Comparison of ENCODE assay signal across 1 cellular context in the genomic region with DNA sequence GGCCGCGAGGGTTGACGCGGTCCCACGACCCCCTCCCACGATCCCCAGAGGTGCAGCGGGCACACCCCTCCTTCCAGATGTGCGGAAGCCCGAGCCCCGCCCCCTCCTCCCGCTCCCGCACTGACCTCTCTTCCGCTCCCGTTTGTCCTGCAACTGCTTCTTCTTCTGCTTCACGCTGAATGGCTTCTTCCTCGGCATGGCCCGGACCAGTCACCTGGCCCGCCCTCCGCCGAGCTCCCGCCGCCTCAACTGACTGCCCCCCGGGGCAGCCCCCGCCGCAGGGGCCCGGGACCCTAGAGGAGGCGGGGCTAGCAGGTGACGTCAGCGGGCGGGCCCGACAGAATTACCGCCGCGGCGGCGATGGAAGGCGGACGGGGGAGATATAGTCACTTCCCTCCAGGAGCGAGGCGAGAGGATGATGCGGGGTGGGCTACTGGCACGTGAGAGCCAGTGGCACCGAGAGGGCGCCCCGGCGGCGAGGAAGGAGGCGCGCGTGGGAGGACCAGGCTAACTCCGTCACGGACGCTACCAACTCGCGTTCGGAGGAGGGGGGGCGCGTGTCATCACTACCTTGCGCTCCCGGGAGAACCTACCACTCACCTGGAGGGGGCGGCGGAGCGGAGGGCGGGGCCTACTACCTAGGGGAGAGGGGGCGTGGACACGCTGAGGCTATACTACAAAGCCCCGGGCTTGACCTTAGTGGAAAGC.
TF ChIP-seq lines count a peak whose summit lies in the region.

TSS of gene GNL1 (minus strand) at position 484 of the 708 bp plus-strand sequence. CDS start at position 198, 286 bp downstream.

TF ChIP-seq in K562, 482 proteins besides CTCF, POLR2A, EP300 and RAD21 (continued from another document and continues in another):
- TF ChIP-seq CHD7 (IDR thresholded peaks at IDR 0.05; ENCODE audit: low read depth, low read length) (no peak), FOXP1 (CRISPR knock-in tag; IDR thresholded peaks at IDR 0.05) (peak; percentile 14; the same call in 1 of the 2 replicates), MYC (IDR thresholded peaks at IDR 0.05; ENCODE audit: low read depth, low read length) (peak; percentile 84), MYC (CRISPR knock-in tag; IDR thresholded peaks at IDR 0.05; ENCODE audit: borderline replicate concordance, low read depth) (no peak; the same call in 1 of the 2 replicates), ZNF785 (CRISPR knock-in tag; IDR thresholded peaks at IDR 0.05) (no peak), ZNF445 (CRISPR knock-in tag; IDR thresholded peaks at IDR 0.05; ENCODE audit: low read depth) (no peak), TFAM (CRISPR knock-in tag; conservative IDR thresholded peaks at IDR 0.05) (no peak), TCFL5 (CRISPR knock-in tag; conservative IDR thresholded peaks at IDR 0.05) (no peak), BRD4 (IDR thresholded peaks at IDR 0.05) (peak; percentile 62; the same call in 1 of the 2 replicates), CREM (IDR thresholded peaks at IDR 0.05; ENCODE audit: low read depth) (peak; percentile 98), SMAD2 (IDR thresholded peaks at IDR 0.05; ENCODE audit: low read depth, low read length) (no peak), MTF1 (CRISPR knock-in tag; IDR thresholded peaks at IDR 0.05; ENCODE audit: borderline replicate concordance) (no peak), ADNP (tag; IDR thresholded peaks at IDR 0.05) (no peak), ILK (tag; IDR thresholded peaks at IDR 0.05; ENCODE audit: borderline replicate concordance, low read depth) (no peak), ZNF263 (CRISPR knock-in tag; IDR thresholded peaks at IDR 0.05; ENCODE audit: borderline replicate concordance) (peak; percentile 83), ZBTB1 (CRISPR knock-in tag; IDR thresholded peaks at IDR 0.05; ENCODE audit: borderline replicate concordance, low read depth) (0 out of 2 replicates have a peak, but pooled peaks have one; percentile 8), WHSC1 (IDR thresholded peaks at IDR 0.05; ENCODE audit: low read length) (no peak), XRCC4 (IDR thresholded peaks at IDR 0.05; ENCODE audit: extremely low read depth, insufficient read depth, insufficient read length) (no peak), RCOR1 (IDR thresholded peaks at IDR 0.05; ENCODE audit: borderline replicate concordance in 1 of 2, low read depth in 2 of 2, low read length in 2 of 2) (peak in 1 of 2 experiments; percentile 73; a peak in 2 of 4 replicates), ELK3 (CRISPR knock-in tag; IDR thresholded peaks at IDR 0.05) (no peak), ZNF184 (CRISPR knock-in tag; IDR thresholded peaks at IDR 0.05) (no peak), E2F1 (CRISPR knock-in tag; IDR thresholded peaks at IDR 0.05) (no peak; the same call in 1 of the 2 replicates), BRF1 (IDR thresholded peaks at IDR 0.05; ENCODE audit: borderline replicate concordance, extremely low read depth, insufficient read length) (no peak), HBP1 (CRISPR knock-in tag; IDR thresholded peaks at IDR 0.05) (no peak; the same call in 1 of the 2 replicates), SP2 (IDR thresholded peaks at IDR 0.05; ENCODE audit: extremely low read depth, low read depth, low read length, poor library complexity, severe bottlenecking) (no peak), TCF15 (CRISPR knock-in tag; IDR thresholded peaks at IDR 0.05) (no peak), ZNF134 (CRISPR knock-in tag; conservative IDR thresholded peaks at IDR 0.05) (no peak), EZH2 (IDR thresholded peaks at IDR 0.05; ENCODE audit: borderline replicate concordance, low read depth, low read length) (no peak), SRSF7 (optimal IDR thresholded peaks at IDR 0.05; ENCODE audit: low read depth, low read length) (no peak)
- TF ChIP-seq, protein P1, sequence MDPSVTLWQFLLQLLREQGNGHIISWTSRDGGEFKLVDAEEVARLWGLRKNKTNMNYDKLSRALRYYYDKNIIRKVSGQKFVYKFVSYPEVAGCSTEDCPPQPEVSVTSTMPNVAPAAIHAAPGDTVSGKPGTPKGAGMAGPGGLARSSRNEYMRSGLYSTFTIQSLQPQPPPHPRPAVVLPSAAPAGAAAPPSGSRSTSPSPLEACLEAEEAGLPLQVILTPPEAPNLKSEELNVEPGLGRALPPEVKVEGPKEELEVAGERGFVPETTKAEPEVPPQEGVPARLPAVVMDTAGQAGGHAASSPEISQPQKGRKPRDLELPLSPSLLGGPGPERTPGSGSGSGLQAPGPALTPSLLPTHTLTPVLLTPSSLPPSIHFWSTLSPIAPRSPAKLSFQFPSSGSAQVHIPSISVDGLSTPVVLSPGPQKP (CRISPR knock-in tag; IDR thresholded peaks at IDR 0.05): no peak
- TF ChIP-seq, protein P2, sequence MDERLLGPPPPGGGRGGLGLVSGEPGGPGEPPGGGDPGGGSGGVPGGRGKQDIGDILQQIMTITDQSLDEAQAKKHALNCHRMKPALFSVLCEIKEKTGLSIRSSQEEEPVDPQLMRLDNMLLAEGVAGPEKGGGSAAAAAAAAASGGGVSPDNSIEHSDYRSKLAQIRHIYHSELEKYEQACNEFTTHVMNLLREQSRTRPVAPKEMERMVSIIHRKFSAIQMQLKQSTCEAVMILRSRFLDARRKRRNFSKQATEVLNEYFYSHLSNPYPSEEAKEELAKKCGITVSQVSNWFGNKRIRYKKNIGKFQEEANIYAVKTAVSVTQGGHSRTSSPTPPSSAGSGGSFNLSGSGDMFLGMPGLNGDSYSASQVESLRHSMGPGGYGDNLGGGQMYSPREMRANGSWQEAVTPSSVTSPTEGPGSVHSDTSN (CRISPR knock-in tag; IDR thresholded peaks at IDR 0.05; ENCODE audit: low read depth): no peak
- TF ChIP-seq, protein P2 (tag; conservative IDR thresholded peaks at IDR 0.05; ENCODE audit: low read depth): no peak
- TF ChIP-seq, protein P3, sequence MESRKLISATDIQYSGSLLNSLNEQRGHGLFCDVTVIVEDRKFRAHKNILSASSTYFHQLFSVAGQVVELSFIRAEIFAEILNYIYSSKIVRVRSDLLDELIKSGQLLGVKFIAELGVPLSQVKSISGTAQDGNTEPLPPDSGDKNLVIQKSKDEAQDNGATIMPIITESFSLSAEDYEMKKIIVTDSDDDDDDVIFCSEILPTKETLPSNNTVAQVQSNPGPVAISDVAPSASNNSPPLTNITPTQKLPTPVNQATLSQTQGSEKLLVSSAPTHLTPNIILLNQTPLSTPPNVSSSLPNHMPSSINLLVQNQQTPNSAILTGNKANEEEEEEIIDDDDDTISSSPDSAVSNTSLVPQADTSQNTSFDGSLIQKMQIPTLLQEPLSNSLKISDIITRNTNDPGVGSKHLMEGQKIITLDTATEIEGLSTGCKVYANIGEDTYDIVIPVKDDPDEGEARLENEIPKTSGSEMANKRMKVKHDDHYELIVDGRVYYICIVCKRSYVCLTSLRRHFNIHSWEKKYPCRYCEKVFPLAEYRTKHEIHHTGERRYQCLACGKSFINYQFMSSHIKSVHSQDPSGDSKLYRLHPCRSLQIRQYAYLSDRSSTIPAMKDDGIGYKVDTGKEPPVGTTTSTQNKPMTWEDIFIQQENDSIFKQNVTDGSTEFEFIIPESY (CRISPR knock-in tag; IDR thresholded peaks at IDR 0.05): no peak
